In genomic region chr1:67540733-67541125, GRCh38 we compare ENCODE assay signal across 20 cellular contexts.
A peak's percentile ranks its signal among the peaks of the same experiment; 100 is the strongest.
DNase-seq lines count a peak whose midpoint lies in the region; ATAC-seq, FAIRE-seq and TF ChIP-seq lines count a peak whose summit lies in the region.
"Had no signal": no experiment of that assay in that cellular context is flagged by ENCODE, and none has a peak within 500 bp of the region (broad histone marks: within the 10 kb centered on the region; RNA-seq: fewer than 3 reads in every experiment).

No MANE protein-coding gene starts in this region.

- intact Hi-C loops in body of pancreas (cut with DNase I), result no loop called here
- intact Hi-C loops in HepG2 (cut with micrococcal nuclease; ENCODE audit: unreplicated experiment), result no loop called here

- TF ChIP-seq EP300 in HepG2 (IDR thresholded peaks at IDR 0.05; ENCODE audit: low read depth in 2 of 2, low read length in 2 of 2) (no peak), HepG2 (CRISPR knock-in tag; IDR thresholded peaks at IDR 0.05; ENCODE audit: borderline replicate concordance) (no peak)

- H2AFZ ChIP-seq in HepG2 (ENCODE audit: low read length), result no peak overlapping the region

- in situ Hi-C loops in HepG2 (cut with HindIII; ENCODE audit: extremely low pct_ligation_motif_present, low pct_unique_long_range_greater_than_20kb), result no loop called here

- peaks cover 15% of the 10 kb centered on the region for H3K4me1 ChIP-seq in body of pancreas
- H3K4me1 ChIP-seq in HepG2 (ENCODE audit: insufficient read depth, low read length), result peaks cover 26% of the 10 kb centered on the region
- H3K4me1 ChIP-seq: testis had no signal

- no peaks in the 10 kb centered on the region for H4K20me1 ChIP-seq in HepG2 (ENCODE audit: insufficient read depth, low read length)

- H3K9ac ChIP-seq in HepG2 (ENCODE audit: insufficient read depth, low read depth, low read length), result no peak overlapping the region

- peak overlapping the region; percentile 36; the same call in 1 of the 2 replicates for H3K4me2 ChIP-seq in HepG2 (ENCODE audit: low read depth, low read length)

- POLR2A ChIA-PET in HepG2 (lab: Yijun Ruan, JAX), result interaction anchor here (0.9 to 1.5 kb wide), 3 partner anchors 144 to 148 kb away, joined by 3 to 4 read pairs (median 3); partner anchors contain the start of gene GADD45A

- CTCF ChIA-PET in HepG2 (lab: Yijun Ruan, JAX; ENCODE audit: low intra/inter-chr PET ratio, low total read pairs), result no interaction called here

- H3K36me3 ChIP-seq in body of pancreas (replicated peaks in 1 of 2; ENCODE audit: insufficient read depth in 1 of 2, low read depth in 2 of 2) (no peaks in the 10 kb centered on the region), HepG2 (replicated peaks in 1 of 2; ENCODE audit: control insufficient read depth in 1 of 2, insufficient read depth in 2 of 2, low read length in 2 of 2) (no peaks in the 10 kb centered on the region)
- H3K36me3 ChIP-seq: vagina had no signal

- H3K27ac ChIP-seq in body of pancreas (peak overlapping the region; percentile 25 to 68 (median 48)), HepG2 (ENCODE audit: extremely low read length, insufficient read depth, low read length) (no peak overlapping the region)
- H3K27ac ChIP-seq: testis, vagina had no signal

- TF ChIP-seq CTCF in body of pancreas (IDR thresholded peaks at IDR 0.05), result no peak
- no peak for TF ChIP-seq CTCF in HepG2 (CRISPR knock-in tag; IDR thresholded peaks at IDR 0.05)
- no peak for TF ChIP-seq CTCF in omental fat pad (IDR thresholded peaks at IDR 0.05)

- TF ChIP-seq RAD21 in HepG2 (CRISPR knock-in tag; IDR thresholded peaks at IDR 0.05), result no peak

- H3K9me3 ChIP-seq in body of pancreas, result no peaks in the 10 kb centered on the region
- no peaks in the 10 kb centered on the region for H3K9me3 ChIP-seq in HepG2 (ENCODE audit: low read length)
- H3K9me3 ChIP-seq: testis, vagina had no signal

- no peaks in the 10 kb centered on the region for H3K27me3 ChIP-seq in body of pancreas
- H3K27me3 ChIP-seq in HepG2 (ENCODE audit: control insufficient read depth in 1 of 2, insufficient read depth in 2 of 2, low read length in 2 of 2), result no peaks in the 10 kb centered on the region
- H3K27me3 ChIP-seq: testis, vagina had no signal

- no peak for FAIRE-seq in HepG2 (lab: Jason Lieb, UNC)

- H3K4me3 ChIP-seq in body of pancreas (no peak overlapping the region), HepG2 (replicated peaks in 1 of 3; ENCODE audit: insufficient read depth in 1 of 3, low read depth in 2 of 3, low read length in 3 of 3) (no peak overlapping the region)
- H3K4me3 ChIP-seq: testis, vagina had no signal

- no TSS peak for BruUV-seq in HepG2 (replicated peaks; lab: Mats Ljungman, UMichigan)

- ATAC-seq in body of pancreas (no peak), HepG2 (no peak), omental fat pad (ENCODE audit: low FRiP score) (no peak), GM21515 (IDR thresholded peaks at IDR 0.05; ENCODE audit: unreplicated experiment) (no peak)
- ATAC-seq: stimulated activated naive B cell treated with anti-CD40 and anti-IgM and Interleukin-4, amounts not matched to agents 10 μg/mL and 1 μg/mL and 100 μg/mL, for 72 hours had no signal

- no peaks in the 10 kb centered on the region for H3K79me2 ChIP-seq in HepG2 (ENCODE audit: insufficient read depth, low read length)

- WGBS in body of pancreas, 2 donors, result 87% methylated on average over 1 of the region's 1 CpG
- 50% methylated on average over 1 of the region's 1 CpG for WGBS in HepG2 (ENCODE audit: low lambda C conversion rate)

- DNase-seq in ELR (ENCODE audit: low read depth), result peak; percentile 74
- DNase-seq in M059J (ENCODE audit: low read depth), result peak; percentile 27
- no peak for DNase-seq in body of pancreas
- DNase-seq in HepG2 (ENCODE audit: low spot score), result no peak
- DNase-seq in omental fat pad (ENCODE audit: low spot score), result no peak
- DNase-seq in SHP77 treated with DMSO at 0.1 percent for 48 hours (lab: John Stamatoyannopoulos, UW), result no peak
- no peak for DNase-seq in NCI-H345 (lab: John Stamatoyannopoulos, UW)
- DNase-seq: activated B cell treated with CpG ODN at 0.5 μM for 24 hours; activated CD4-positive, alpha-beta T cell treated with anti-CD3 and anti-CD28 coated beads, Interleukin-2, amount 50 U/mL, for 48 hours; activated CD8-positive, alpha-beta memory T cell treated with anti-CD3 and anti-CD28 coated beads, Interleukin-2, amount 50 U/mL, for 48 hours; activated naive CD8-positive, alpha-beta T cell treated with anti-CD3 and anti-CD28 coated beads for 36 hours; C1 segment of cervical spinal cord; NCI-H187; RPMI8226; stimulated activated CD4-positive, alpha-beta T cell treated with anti-CD3 and anti-CD28 coated beads, Interleukin-2, amount 100 ng/mL, for 24 hours; stimulated activated naive B cell treated with anti-CD40 and anti-IgM and Interleukin-4, amounts not matched to agents 10 μg/mL and 1 μg/mL and 100 μg/mL, for 72 hours; T-helper 9 cell; testis had no signal

- TF ChIP-seq POLR2A in body of pancreas (IDR thresholded peaks at IDR 0.05) (no peak), HepG2 (IDR thresholded peaks at IDR 0.05; ENCODE audit: insufficient read depth in 1 of 2, low read depth in 2 of 2, low read length in 2 of 2) (no peak)

TF ChIP-seq in HepG2, 621 proteins besides CTCF, POLR2A, EP300 and RAD21:
- TF ChIP-seq AKNA (CRISPR knock-in tag; IDR thresholded peaks at IDR 0.05; ENCODE audit: borderline replicate concordance), result no peak
- TF ChIP-seq ARNT2 (CRISPR knock-in tag; IDR thresholded peaks at IDR 0.05; ENCODE audit: low read depth), result no peak
- TF ChIP-seq ZNF3 (CRISPR knock-in tag; IDR thresholded peaks at IDR 0.05), result peak; percentile 82
- no peak for TF ChIP-seq ZMAT3 (CRISPR knock-in tag; conservative IDR thresholded peaks at IDR 0.05)

Comparison
In these comparisons a context has a peak if more than half of its experiments do, and no peak if none do; other contexts are left out.
1. DNase-seq: peak in ELR (single experiment) and M059J (single experiment); none in body of pancreas (0 of 4), HepG2 (single experiment), omental fat pad (single experiment), SHP77 treated with DMSO at 0.1 percent for 48 hours (single experiment) and NCI-H345 (single experiment).